18 cellular contexts compared by ENCODE assay signal in the genomic region with DNA sequence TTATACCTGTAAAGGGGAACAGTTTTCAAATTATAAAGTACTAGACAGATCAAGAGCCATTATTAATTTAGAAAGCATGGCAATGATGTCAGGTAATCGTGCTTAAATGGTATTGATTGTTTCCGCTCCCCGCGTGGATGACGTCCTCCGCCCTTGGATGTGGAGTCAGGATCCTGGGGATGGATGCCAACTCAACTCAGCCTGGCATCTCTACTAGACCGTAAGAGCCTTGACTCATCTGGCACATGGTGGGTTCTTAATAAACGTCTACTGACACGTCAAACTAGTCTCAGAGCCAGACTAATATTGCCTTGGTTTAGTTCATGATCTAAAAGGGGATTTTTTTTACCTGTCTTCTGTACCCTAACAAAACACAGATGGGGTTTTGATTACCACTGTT.
"Had no signal": no experiment of that assay in that cellular context is flagged by ENCODE, and none has a peak within 500 bp of the region (broad histone marks: within the 10 kb centered on the region; RNA-seq: fewer than 3 reads in every experiment).

No MANE protein-coding gene starts in this region.

- H3K27me3 ChIP-seq: left lung, upper lobe of right lung had no signal

- H3K27me3 Mint-ChIP-seq: activated CD8-positive, alpha-beta T cell treated with anti-CD3 and anti-CD28 coated beads for 36 hours; stimulated activated naive B cell treated with anti-CD40 and anti-IgM and Interleukin-4, amounts not matched to agents 10 μg/mL and 1 μg/mL and 100 μg/mL, for 72 hours had no signal

- H3K4me1 Mint-ChIP-seq: mesothelial cell of epicardium; nephron; stimulated activated naive B cell treated with anti-CD40 and anti-IgM and Interleukin-4, amounts not matched to agents 10 μg/mL and 1 μg/mL and 100 μg/mL, for 72 hours had no signal

- H3K9me3 Mint-ChIP-seq: activated CD4-positive, alpha-beta T cell treated with anti-CD3 and anti-CD28 coated beads, Interleukin-2, amount 10 ng/mL, durations not matched to agents 24 days and 14 days; activated CD8-positive, alpha-beta T cell treated with anti-CD3 and anti-CD28 coated beads for 36 hours; activated naive CD8-positive, alpha-beta T cell treated with anti-CD3 and anti-CD28 coated beads, Interleukin-2, amount 10 ng/mL, durations not matched to agents 7 days and 5 days; activated T-helper 2 cell treated with anti-CD3 and anti-CD28 coated beads, Interferon-gamma antibody, Interleukin-2, Interleukin-4, amounts not matched to agents 10 μg/mL and 5 μg/mL and 100 μg/mL, durations not matched to agents 14 hours and 24 hours and 36 hours; mesothelial cell of epicardium; nephron; stimulated activated naive B cell treated with anti-CD40 and anti-IgM and Interleukin-4, amounts not matched to agents 10 μg/mL and 1 μg/mL and 100 μg/mL, for 72 hours had no signal

- H3K9me3 ChIP-seq: esophagus squamous epithelium, left lung, thoracic aorta, upper lobe of right lung had no signal

- H3K36me3 Mint-ChIP-seq: activated naive CD8-positive, alpha-beta T cell treated with anti-CD3 and anti-CD28 coated beads, Interleukin-2, amount 10 ng/mL, durations not matched to agents 7 days and 5 days; mesothelial cell of epicardium; stimulated activated naive B cell treated with anti-CD40 and anti-IgM and Interleukin-4, amounts not matched to agents 10 μg/mL and 1 μg/mL and 100 μg/mL, for 72 hours had no signal

- H3K4me1 ChIP-seq: left lung had no signal

- H3K4me3 ChIP-seq: esophagus squamous epithelium, left lung, thoracic aorta, upper lobe of right lung had no signal

- H3K4me3 Mint-ChIP-seq: activated CD4-positive, alpha-beta T cell treated with anti-CD3 and anti-CD28 coated beads, Interleukin-2, amount 10 ng/mL, durations not matched to agents 24 days and 14 days; activated CD8-positive, alpha-beta T cell treated with anti-CD3 and anti-CD28 coated beads for 36 hours; activated naive CD8-positive, alpha-beta T cell treated with anti-CD3 and anti-CD28 coated beads, Interleukin-2, amount 10 ng/mL, durations not matched to agents 7 days and 5 days; mesothelial cell of epicardium; nephron; stimulated activated naive B cell treated with anti-CD40 and anti-IgM and Interleukin-4, amounts not matched to agents 10 μg/mL and 1 μg/mL and 100 μg/mL, for 72 hours had no signal

- DNase-seq: activated CD4-positive, alpha-beta T cell treated with anti-CD3 and anti-CD28 coated beads, Interleukin-2, amount 10 ng/mL, durations not matched to agents 24 days and 14 days; activated CD4-positive, CD25-positive, alpha-beta regulatory T cell; activated CD8-positive, alpha-beta T cell treated with anti-CD3 and anti-CD28 coated beads for 36 hours; activated naive CD4-positive, alpha-beta T cell treated with Interleukin-2 at 50 U/mL for 16 hours; activated naive CD8-positive, alpha-beta T cell treated with anti-CD3 and anti-CD28 coated beads, Interleukin-2, amount 10 ng/mL, durations not matched to agents 7 days and 5 days; activated T-cell treated with anti-CD3 and anti-CD28 coated beads, Interleukin-2, amount 50 U/mL, for 1 hour; cortex of kidney; esophagus squamous epithelium; foreskin fibroblast; hippocampal formation; kidney; left lung; stimulated activated naive B cell treated with anti-CD40 and anti-IgM and Interleukin-4, amounts not matched to agents 10 μg/mL and 1 μg/mL and 100 μg/mL, for 72 hours; upper lobe of right lung had no signal

- ATAC-seq: activated CD8-positive, alpha-beta T cell treated with anti-CD3 and anti-CD28 coated beads for 36 hours; left lung; stimulated activated naive B cell treated with anti-CD40 and anti-IgM and Interleukin-4, amounts not matched to agents 10 μg/mL and 1 μg/mL and 100 μg/mL, for 72 hours; upper lobe of right lung had no signal

- H3K36me3 ChIP-seq: esophagus squamous epithelium, left lung, thoracic aorta, upper lobe of right lung had no signal

- H3K27ac Mint-ChIP-seq: activated CD4-positive, alpha-beta T cell treated with anti-CD3 and anti-CD28 coated beads, Interleukin-2, amount 10 ng/mL, durations not matched to agents 24 days and 14 days; activated CD8-positive, alpha-beta T cell treated with anti-CD3 and anti-CD28 coated beads for 36 hours; activated naive CD8-positive, alpha-beta T cell treated with anti-CD3 and anti-CD28 coated beads, Interleukin-2, amount 10 ng/mL, durations not matched to agents 7 days and 5 days; activated T-helper 2 cell treated with anti-CD3 and anti-CD28 coated beads, Interferon-gamma antibody, Interleukin-2, Interleukin-4, amounts not matched to agents 10 μg/mL and 5 μg/mL and 100 μg/mL, durations not matched to agents 14 hours and 24 hours and 36 hours; mesothelial cell of epicardium; nephron; stimulated activated naive B cell treated with anti-CD40 and anti-IgM and Interleukin-4, amounts not matched to agents 10 μg/mL and 1 μg/mL and 100 μg/mL, for 72 hours had no signal

- H3K27ac ChIP-seq: esophagus squamous epithelium, left lung, thoracic aorta, upper lobe of right lung had no signal
